ENCODE assay signal across 16 cellular contexts in the genomic region with DNA sequence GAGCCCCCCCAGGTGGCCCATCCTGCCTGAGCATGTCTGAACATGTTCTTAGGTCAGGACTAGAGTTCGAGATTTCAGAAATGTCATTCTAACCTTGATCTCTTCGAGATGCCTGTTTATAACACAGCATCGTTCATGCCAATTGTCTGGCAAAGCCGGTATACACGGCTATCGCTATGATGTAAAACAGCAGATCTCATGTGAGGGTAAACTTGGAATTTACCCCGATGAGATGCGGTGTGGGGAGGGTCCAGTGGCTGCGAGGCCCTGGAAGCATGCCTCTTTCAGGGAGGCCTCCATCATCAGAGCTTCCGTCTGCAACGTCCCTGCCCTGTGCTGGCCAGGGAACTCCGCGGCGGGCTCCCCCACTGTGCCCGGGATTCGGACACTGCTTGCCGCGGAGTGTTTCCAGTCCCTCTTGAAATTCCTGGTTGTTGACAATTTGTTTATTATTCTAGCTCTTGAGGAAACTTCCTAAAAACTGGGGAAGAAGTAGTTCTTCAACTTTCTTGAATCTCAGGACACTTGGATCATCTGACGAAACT.
DNase-seq lines count a peak whose midpoint lies in the region; ATAC-seq and TF ChIP-seq lines count a peak whose summit lies in the region.
"Had no signal": no experiment of that assay in that cellular context is flagged by ENCODE, and none has a peak within 500 bp of the region (broad histone marks: within the 10 kb centered on the region; RNA-seq: fewer than 3 reads in every experiment).

No MANE protein-coding gene starts in this region.

- H3K27ac ChIP-seq in SJCRH30, result peak overlapping the region; percentile 80
- peak overlapping the region; percentile 81 for H3K27ac ChIP-seq in fibroblast of lung (ENCODE audit: insufficient read depth, low read length)
- H3K27ac ChIP-seq in gastrocnemius medialis, result peak overlapping the region in 3 of 4 donors; percentile 44 to 66 (median 58)
- H3K27ac ChIP-seq: colonic mucosa had no signal

- H3K9ac ChIP-seq in fibroblast of lung (ENCODE audit: insufficient read depth, low read length), result no peak overlapping the region

- H3K4me3 Mint-ChIP-seq in Caco-2 (ENCODE audit: unreplicated experiment), result no peak overlapping the region
- H3K4me3 Mint-ChIP-seq: activated naive CD4-positive, alpha-beta T cell treated with anti-CD3 and anti-CD28 coated beads, Interleukin-2, amount 10 ng/mL, durations not matched to agents 7 days and 5 days; naive thymus-derived CD4-positive, alpha-beta T cell had no signal

- TF ChIP-seq POLR2A in gastrocnemius medialis (IDR thresholded peaks at IDR 0.05), result no peak

- H2AFZ ChIP-seq in fibroblast of lung (ENCODE audit: low read length), result no peak overlapping the region

- intact Hi-C loops in Caco-2 (cut with micrococcal nuclease; ENCODE audit: unreplicated experiment), result no loop called here
- intact Hi-C loops in gastrocnemius medialis (cut with DNase I; ENCODE audit: low total_unique reads), result loop anchor here (5.0 kb wide), 1 partner anchor 56 kb away; no protein-coding TSS in a partner anchor
- intact Hi-C loops in mucosa of descending colon (cut with DNase I, micrococcal nuclease), result no loop called here

- no peaks in the 10 kb centered on the region for H3K9me3 ChIP-seq in Caco-2
- H3K9me3 ChIP-seq in SJCRH30 (replicated peaks), result no peaks in the 10 kb centered on the region
- H3K9me3 ChIP-seq in fibroblast of lung (ENCODE audit: control insufficient read depth, insufficient read depth, low read depth, low read length), result no peaks in the 10 kb centered on the region
- no peaks in the 10 kb centered on the region for H3K9me3 ChIP-seq in gastrocnemius medialis
- H3K9me3 ChIP-seq in mucosa of descending colon, result no peaks in the 10 kb centered on the region
- H3K9me3 ChIP-seq: BE2C, colonic mucosa had no signal

- no peak overlapping the region for H3K4me2 ChIP-seq in fibroblast of lung (ENCODE audit: extremely low read depth, insufficient read depth, low read length)

- peaks cover 5% of the 10 kb centered on the region for H3K36me3 Mint-ChIP-seq in Caco-2 (ENCODE audit: insufficient read depth, unreplicated experiment)
- H3K36me3 Mint-ChIP-seq: activated naive CD4-positive, alpha-beta T cell treated with anti-CD3 and anti-CD28 coated beads, Interleukin-2, amount 10 ng/mL, durations not matched to agents 7 days and 5 days had no signal

- H3K27ac Mint-ChIP-seq in Caco-2 (ENCODE audit: unreplicated experiment), result peak overlapping the region; percentile 98
- H3K27ac Mint-ChIP-seq: activated naive CD4-positive, alpha-beta T cell treated with anti-CD3 and anti-CD28 coated beads, Interleukin-2, amount 10 ng/mL, durations not matched to agents 7 days and 5 days; naive thymus-derived CD4-positive, alpha-beta T cell had no signal

- ATAC-seq in gastrocnemius medialis (no peak), mucosa of descending colon (no peak)
- ATAC-seq: GM12878; naive thymus-derived CD4-positive, alpha-beta T cell had no signal

- BruUV-seq in Caco-2 (replicated peaks; lab: Mats Ljungman, UMichigan), result TSS peak; percentile 33

- no peaks in the 10 kb centered on the region for H3K27me3 Mint-ChIP-seq in Caco-2 (ENCODE audit: insufficient read depth, unreplicated experiment)
- H3K27me3 Mint-ChIP-seq: activated naive CD4-positive, alpha-beta T cell treated with anti-CD3 and anti-CD28 coated beads, Interleukin-2, amount 10 ng/mL, durations not matched to agents 7 days and 5 days; naive thymus-derived CD4-positive, alpha-beta T cell had no signal

- H3K4me3 ChIP-seq in Caco-2 (ENCODE audit: low read depth, low read length) (no peak overlapping the region), SJCRH30 (no peak overlapping the region), fibroblast of lung (replicated peaks in 1 of 4; ENCODE audit: control extremely low read depth in 1 of 4, insufficient read depth in 1 of 4, low read depth in 3 of 4, low read length in 4 of 4) (no peak overlapping the region), gastrocnemius medialis (no peak overlapping the region), mucosa of descending colon (no peak overlapping the region)
- H3K4me3 ChIP-seq: colonic mucosa, GM12878 had no signal

- peaks cover 20% of the 10 kb centered on the region for H3K4me1 Mint-ChIP-seq in Caco-2 (ENCODE audit: low read depth, unreplicated experiment)
- H3K4me1 Mint-ChIP-seq: activated naive CD4-positive, alpha-beta T cell treated with anti-CD3 and anti-CD28 coated beads, Interleukin-2, amount 10 ng/mL, durations not matched to agents 7 days and 5 days had no signal

- TF ChIP-seq CTCF in Caco-2 (IDR thresholded peaks at IDR 0.05; ENCODE audit: insufficient read depth in 1 of 2, low read depth in 1 of 2, low read length in 1 of 2, severe bottlenecking in 1 of 2, unreplicated experiment in 1 of 2) (no peak), fibroblast of lung (conservative IDR thresholded peaks at IDR 0.05 in 1 of 2, IDR thresholded peaks at IDR 0.05 in 1 of 2; ENCODE audit: low read depth in 1 of 2, low read length in 2 of 2) (no peak), gastrocnemius medialis (IDR thresholded peaks at IDR 0.05 in 4 of 5, conservative IDR thresholded peaks at IDR 0.05 in 1 of 5) (no peak), mucosa of descending colon (IDR thresholded peaks at IDR 0.05) (no peak)

- H3K27me3 ChIP-seq in Caco-2 (replicated peaks; ENCODE audit: control insufficient read depth, insufficient read depth, low read length) (no peaks in the 10 kb centered on the region), SJCRH30 (no peaks in the 10 kb centered on the region), fibroblast of lung (ENCODE audit: control insufficient read depth, insufficient read depth, low read length) (no peaks in the 10 kb centered on the region), gastrocnemius medialis (no peaks in the 10 kb centered on the region)
- H3K27me3 ChIP-seq: BE2C, colonic mucosa had no signal

- H3K79me2 ChIP-seq in fibroblast of lung (ENCODE audit: control insufficient read depth, insufficient read depth, low read length), result no peaks in the 10 kb centered on the region

- CTCF ChIA-PET in Caco-2 (lab: Charles Lee), result no interaction called here

- H3K36me3 ChIP-seq in Caco-2 (ENCODE audit: control insufficient read depth, insufficient read depth, low read length), result no peaks in the 10 kb centered on the region
- H3K36me3 ChIP-seq in SJCRH30, result no peaks in the 10 kb centered on the region
- no peaks in the 10 kb centered on the region for H3K36me3 ChIP-seq in fibroblast of lung (ENCODE audit: control insufficient read depth, insufficient read depth, low read length)
- no peaks in the 10 kb centered on the region for H3K36me3 ChIP-seq in gastrocnemius medialis
- H3K36me3 ChIP-seq in mucosa of descending colon (ENCODE audit: low read depth), result no peaks in the 10 kb centered on the region
- H3K36me3 ChIP-seq: BE2C, colonic mucosa had no signal

- no peaks in the 10 kb centered on the region for H3K9me3 Mint-ChIP-seq in Caco-2 (ENCODE audit: unreplicated experiment)
- H3K9me3 Mint-ChIP-seq: activated naive CD4-positive, alpha-beta T cell treated with anti-CD3 and anti-CD28 coated beads, Interleukin-2, amount 10 ng/mL, durations not matched to agents 7 days and 5 days; naive thymus-derived CD4-positive, alpha-beta T cell had no signal

- H3K4me1 ChIP-seq in Caco-2, result peaks cover 28% of the 10 kb centered on the region
- peaks cover 29% of the 10 kb centered on the region for H3K4me1 ChIP-seq in SJCRH30
- peaks cover 16% of the 10 kb centered on the region for H3K4me1 ChIP-seq in fibroblast of lung (ENCODE audit: control insufficient read depth, extremely low read depth, insufficient read depth, low read length)
- peaks cover 14 to 18% of the 10 kb centered on the region in 2 donors for H3K4me1 ChIP-seq in gastrocnemius medialis
- H3K4me1 ChIP-seq in mucosa of descending colon (ENCODE audit: low read depth), result no peaks in the 10 kb centered on the region
- H3K4me1 ChIP-seq: BE2C, colonic mucosa had no signal

- DNase-seq in Caco-2 (no peak), SJCRH30 (no peak), fibroblast of lung (ENCODE audit: low read depth in 2 of 2) (no peak), gastrocnemius medialis (no peak), NOMO-1 (lab: John Stamatoyannopoulos, UW; ENCODE audit: unreplicated experiment in 2 of 2) (no peak), mucosa of descending colon (no peak), HK-2 (ENCODE audit: unreplicated experiment) (no peak), Kasumi-1 (lab: John Stamatoyannopoulos, UW) (no peak)
- DNase-seq: activated CD8-positive, alpha-beta memory T cell treated with anti-CD3 and anti-CD28 coated beads for 24 hours; activated naive CD4-positive, alpha-beta T cell treated with anti-CD3 and anti-CD28 coated beads, Interleukin-2, amount 10 ng/mL, durations not matched to agents 7 days and 5 days; BE2C; colonic mucosa; naive thymus-derived CD4-positive, alpha-beta T cell; NCI-H1105; NCI-H446 had no signal

- H4K20me1 ChIP-seq in fibroblast of lung (ENCODE audit: control insufficient read depth, extremely low read depth, insufficient read depth, low read length), result no peaks in the 10 kb centered on the region

- POLR2A ChIA-PET in Caco-2 (lab: Charles Lee), result interaction anchor here (0.6 to 0.8 kb wide), 2 partner anchors 8 to 14 kb away, joined by 3 read pairs; no protein-coding TSS in a partner anchor

- in situ Hi-C loops in gastrocnemius medialis (cut with MboI; ENCODE audit: low sequenced_read_pairs in 4 of 4), result loop anchor here in 1 of 4 donors (10.0 kb wide), 1 partner anchor 64 kb away; no protein-coding TSS in a partner anchor
